In the genomic region with DNA sequence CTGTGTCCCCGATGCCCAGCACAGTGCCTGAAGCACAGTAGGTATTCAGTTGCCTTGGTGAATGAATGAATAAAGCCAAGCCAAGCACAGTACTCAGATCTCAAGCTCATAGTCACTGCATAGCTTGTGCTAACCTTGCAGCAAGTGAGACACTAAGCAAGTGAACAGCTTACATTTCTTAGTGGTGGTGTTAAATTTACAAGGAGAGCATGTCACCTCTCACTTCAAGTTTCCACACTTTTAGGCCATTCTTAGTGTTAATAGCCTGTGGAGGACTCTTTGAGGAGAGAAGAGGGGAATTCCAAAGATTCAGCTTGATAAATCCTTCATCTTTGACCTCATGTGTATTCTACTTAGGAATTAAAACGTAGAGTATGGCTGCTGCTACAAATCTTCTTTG, we compare ENCODE assay signal across 18 cellular contexts.
DNase-seq lines count a peak whose midpoint lies in the region; ATAC-seq and TF ChIP-seq lines count a peak whose summit lies in the region.
"Had no signal": no experiment of that assay in that cellular context is flagged by ENCODE, and none has a peak within 500 bp of the region (broad histone marks: within the 10 kb centered on the region; RNA-seq: fewer than 3 reads in every experiment).

No MANE protein-coding gene starts in this region.

- H3K4me3 Mint-ChIP-seq in H9 (no peak overlapping the region; a peak in 1 of 5 replicates), CD14-positive monocyte (no peak overlapping the region)
- H3K4me3 Mint-ChIP-seq: activated T-cell treated with anti-CD3 and anti-CD28 coated beads, Interleukin-2, amount 50 U/mL, for 4 hours had no signal

- H2BK12ac ChIP-seq in H9 (ENCODE audit: insufficient read length, low read depth, low read length), result no peak overlapping the region

- no peak overlapping the region for H2AK5ac ChIP-seq in H9 (ENCODE audit: insufficient read length, low read length)

- H3K4me2 ChIP-seq in H9 (ENCODE audit: insufficient read depth, insufficient read length, low read length), result no peak overlapping the region

- H3K4me1 ChIP-seq in H9 (ENCODE audit: insufficient read depth, low read length) (peaks cover 10% of the 10 kb centered on the region), RWPE2 (ENCODE audit: insufficient read depth, poor library complexity, severe bottlenecking) (peaks cover 23% of the 10 kb centered on the region), left lung (peaks cover 21 to 70% of the 10 kb centered on the region in 2 donors), thyroid gland (peaks cover 17 to 28% of the 10 kb centered on the region in 2 donors)

- no peak overlapping the region for H3K4ac ChIP-seq in H9 (ENCODE audit: low read depth, low read length)

- H3K23me2 ChIP-seq in H9 (ENCODE audit: insufficient read length, low read depth, low read length, poor library complexity, severe bottlenecking), result no peaks in the 10 kb centered on the region

- H3K4me1 Mint-ChIP-seq in H9 (peaks cover 51 to 61% of the 10 kb centered on the region in 2 experiments), CD14-positive monocyte (peaks cover 39% of the 10 kb centered on the region)

- peak overlapping the region; percentile 21 for H3K18ac ChIP-seq in H9 (ENCODE audit: insufficient read length, low read depth, low read length)

- H4K20me1 ChIP-seq in H9 (ENCODE audit: control insufficient read depth, insufficient read depth, insufficient read length), result no peaks in the 10 kb centered on the region

- no peak overlapping the region for H3K14ac ChIP-seq in H9 (ENCODE audit: insufficient read depth, low read length)

- ATAC-seq in RWPE2 (ENCODE audit: low read depth) (no peak), left lung (peak; percentile 81), HG03025 (IDR thresholded peaks at IDR 0.05; ENCODE audit: low FRiP score, unreplicated experiment) (no peak)
- ATAC-seq: activated T-cell treated with anti-CD3 and anti-CD28 coated beads, Interleukin-2, amount 50 U/mL, for 4 hours; heart left ventricle; Panc1; SK-N-SH treated with all-trans-retinoic acid at 6 μM for 48 hours had no signal

- DNase-seq in H9 (no peak), RWPE2 (ENCODE audit: low spot score) (no peak), left lung (no peak), thyroid gland (no peak), CD14-positive monocyte (ENCODE audit: low spot score) (no peak), posterior vena cava (ENCODE audit: low spot score) (no peak)
- DNase-seq: activated CD4-positive, alpha-beta T cell treated with anti-CD3 and anti-CD28 coated beads, Interleukin-2, amount 50 U/mL, for 48 hours; activated T-cell treated with anti-CD3 and anti-CD28 coated beads, Interleukin-2, amount 50 U/mL, for 4 hours; esophagus squamous epithelium; GF-D8; heart left ventricle; KG1; NCI-H1105; stimulated activated naive CD4-positive, alpha-beta T cell treated with Interleukin-2 at 50 U/mL for 16 hours had no signal

- H3K9me3 ChIP-seq in H9 (ENCODE audit: control insufficient read depth, low read depth, low read length), result no peaks in the 10 kb centered on the region
- no peaks in the 10 kb centered on the region for H3K9me3 ChIP-seq in RWPE2 (ENCODE audit: severe bottlenecking)
- H3K9me3 ChIP-seq in left lung, result no peaks in the 10 kb centered on the region
- H3K9me3 ChIP-seq in thyroid gland, result no peaks in the 10 kb centered on the region
- H3K9me3 ChIP-seq: esophagus squamous epithelium, heart left ventricle had no signal

- no peak for TF ChIP-seq POLR2A in thyroid gland (IDR thresholded peaks at IDR 0.05)

- H3K27me3 Mint-ChIP-seq in H9 (ENCODE audit: low read depth) (no peaks in the 10 kb centered on the region), CD14-positive monocyte (ENCODE audit: low read depth in 3 of 3) (no peaks in the 10 kb centered on the region)

- no peak overlapping the region for H3K56ac ChIP-seq in H9 (ENCODE audit: insufficient read length, low read depth, low read length)

- H3K9me3 Mint-ChIP-seq in H9 (no peaks in the 10 kb centered on the region), CD14-positive monocyte (no peaks in the 10 kb centered on the region)
- H3K9me3 Mint-ChIP-seq: activated T-cell treated with anti-CD3 and anti-CD28 coated beads, Interleukin-2, amount 50 U/mL, for 4 hours had no signal

- no peak overlapping the region for H2BK120ac ChIP-seq in H9 (ENCODE audit: low read depth, low read length, poor library complexity, severe bottlenecking)

- no CpG with 5 or more reads among the region's 2 CpGs for WGBS in H9 (ENCODE audit: extremely low coverage, insufficient read length, low lambda C conversion rate)
- WGBS in thyroid gland, 2 donors, result 86 to 87% methylated on average over 2 of the region's 2 CpGs

- H3K27me3 ChIP-seq in H9 (ENCODE audit: insufficient read depth, low read length) (no peaks in the 10 kb centered on the region), RWPE2 (ENCODE audit: insufficient read depth, poor library complexity, severe bottlenecking) (no peaks in the 10 kb centered on the region), left lung (no peaks in the 10 kb centered on the region), thyroid gland (no peaks in the 10 kb centered on the region)
- H3K27me3 ChIP-seq: cardiac muscle cell, esophagus squamous epithelium, heart left ventricle had no signal

- H3K36me3 Mint-ChIP-seq in H9 (ENCODE audit: insufficient read depth in 1 of 3, low read depth in 3 of 3), result peaks cover 0 to 2% (median under 1%) of the 10 kb centered on the region in 3 experiments; a peak in 1 of 7 replicates
- H3K36me3 Mint-ChIP-seq in CD14-positive monocyte, result no peaks in the 10 kb centered on the region

- H2BK15ac ChIP-seq in H9 (ENCODE audit: low read depth, low read length), result no peak overlapping the region

- no peak overlapping the region for H4K5ac ChIP-seq in H9 (ENCODE audit: insufficient read length, low read depth, low read length)

- no peak overlapping the region for H2AFZ ChIP-seq in H9 (ENCODE audit: low read length)

- peaks cover 3% of the 10 kb centered on the region for H3K79me1 ChIP-seq in H9 (ENCODE audit: insufficient read depth, low read depth, low read length, poor library complexity, severe bottlenecking)

- no peak overlapping the region for H3T11ph ChIP-seq in H9 (ENCODE audit: low read length)

- no peak for TF ChIP-seq CTCF in H9 (conservative IDR thresholded peaks at IDR 0.05)
- no peak for TF ChIP-seq CTCF in RWPE2 (IDR thresholded peaks at IDR 0.05; ENCODE audit: poor library complexity, severe bottlenecking)
- TF ChIP-seq CTCF in left lung (IDR thresholded peaks at IDR 0.05), result no peak
- TF ChIP-seq CTCF in thyroid gland (IDR thresholded peaks at IDR 0.05), result no peak
- no peak for TF ChIP-seq CTCF in CD14-positive monocyte (IDR thresholded peaks at IDR 0.05)

- H3K27ac Mint-ChIP-seq in H9 (no peak overlapping the region), CD14-positive monocyte (no peak overlapping the region)

- H2BK20ac ChIP-seq in H9 (ENCODE audit: low read depth, low read length, poor library complexity, severe bottlenecking), result no peak overlapping the region

- no peak overlapping the region for H4K91ac ChIP-seq in H9 (ENCODE audit: insufficient read length, low read depth, low read length)

- H3K4me3 ChIP-seq in RWPE2 (ENCODE audit: severe bottlenecking) (no peak overlapping the region), left lung (no peak overlapping the region), thyroid gland (replicated peaks in 1 of 3) (no peak overlapping the region)
- H3K4me3 ChIP-seq: cardiac muscle cell, esophagus squamous epithelium, heart left ventricle had no signal

- no peak overlapping the region for H3K27ac ChIP-seq in H9 (ENCODE audit: insufficient read length, low read depth, low read length)
- peak overlapping the region; percentile 39 for H3K27ac ChIP-seq in RWPE2 (ENCODE audit: poor library complexity, severe bottlenecking)
- H3K27ac ChIP-seq in left lung, result peak overlapping the region in 1 of 2 donors; percentile 7
- peak overlapping the region in 2 of 3 donors; percentile 38 to 48 for H3K27ac ChIP-seq in thyroid gland
- H3K27ac ChIP-seq: cardiac muscle cell, esophagus squamous epithelium had no signal

- peaks cover 44% of the 10 kb centered on the region for H3K36me3 ChIP-seq in RWPE2 (ENCODE audit: low read depth)
- no peaks in the 10 kb centered on the region for H3K36me3 ChIP-seq in left lung
- H3K36me3 ChIP-seq in thyroid gland, result no peaks in the 10 kb centered on the region
- H3K36me3 ChIP-seq: esophagus squamous epithelium had no signal

- H4K8ac ChIP-seq in H9 (replicated peaks; ENCODE audit: insufficient read length, low read depth, low read length), result no peak overlapping the region

- H3K23ac ChIP-seq in H9 (ENCODE audit: insufficient read length, low read depth, low read length), result no peak overlapping the region

- intact Hi-C loops in left lung (cut with DNase I) (no loop called here), thyroid gland (cut with DNase I) (no loop called here), CD14-positive monocyte (cut with micrococcal nuclease) (no loop called here), posterior vena cava (cut with DNase I) (no loop called here)

- H3K9ac ChIP-seq in H9 (ENCODE audit: extremely low read depth, insufficient read length, low read length), result no peak overlapping the region

- no peak overlapping the region for H2BK5ac ChIP-seq in H9 (ENCODE audit: insufficient read length, low read length)

- H3K79me2 ChIP-seq in H9 (ENCODE audit: insufficient read depth, low read length), result no peaks in the 10 kb centered on the region
